ENCODE assay signal across 11 cellular contexts in the genomic region with DNA sequence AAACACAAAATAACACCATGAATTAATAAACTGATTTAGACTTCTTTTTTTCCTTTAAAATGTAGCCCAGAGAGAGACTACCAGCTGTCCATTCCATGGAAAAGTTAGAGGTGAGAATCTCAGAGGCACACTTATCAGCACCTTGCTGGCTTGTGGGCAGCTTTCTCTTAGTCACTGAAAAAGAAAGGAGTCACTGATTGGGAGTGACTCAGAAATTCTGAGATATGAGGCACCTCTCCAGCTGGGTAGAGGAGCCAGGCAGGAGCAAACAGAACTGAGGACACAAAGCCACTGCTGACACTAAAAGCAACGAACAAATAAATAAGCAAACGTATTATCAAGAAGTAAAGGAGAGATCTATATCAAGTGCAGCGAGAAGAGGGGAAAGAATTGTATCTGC.
A peak's percentile ranks its signal among the peaks of the same experiment; 100 is the strongest.
DNase-seq lines count a peak whose midpoint lies in the region; ATAC-seq and TF ChIP-seq lines count a peak whose summit lies in the region.
"Had no signal": no experiment of that assay in that cellular context is flagged by ENCODE, and none has a peak within 500 bp of the region (broad histone marks: within the 10 kb centered on the region; RNA-seq: fewer than 3 reads in every experiment).

No MANE protein-coding gene starts in this region.

- H3K27ac ChIP-seq in IMR-90 (ENCODE audit: insufficient read depth, low read length) (no peak overlapping the region), left lung (no peak overlapping the region)
- H3K27ac ChIP-seq: coronary artery, HL-60 had no signal

- intact Hi-C loops in IMR-90 (cut with micrococcal nuclease) (no loop called here), left lung (cut with DNase I) (no loop called here), CD14-positive monocyte (cut with micrococcal nuclease) (no loop called here)

- TF ChIP-seq POLR2A in IMR-90 (IDR thresholded peaks at IDR 0.05; ENCODE audit: low read depth, low read length): no peak

- no peak overlapping the region for H3K4me2 ChIP-seq in IMR-90 (ENCODE audit: low read depth, low read length)

- TF ChIP-seq CTCF in IMR-90 (conservative IDR thresholded peaks at IDR 0.05; ENCODE audit: low read depth, low read length) (no peak), astrocyte of the spinal cord (IDR thresholded peaks at IDR 0.05; ENCODE audit: low read depth, low read length) (no peak), left lung (IDR thresholded peaks at IDR 0.05) (no peak), CD14-positive monocyte (IDR thresholded peaks at IDR 0.05) (no peak)

- no TSS peak for BruUV-seq in IMR-90 (replicated peaks; lab: Mats Ljungman, UMichigan)

- no peak overlapping the region for H2BK120ac ChIP-seq in IMR-90 (ENCODE audit: low read depth, low read length)

- no peak overlapping the region for H3K56ac ChIP-seq in IMR-90 (ENCODE audit: extremely low read depth, insufficient read depth, low read length)

- no peaks in the 10 kb centered on the region for H3K4me1 Mint-ChIP-seq in CD14-positive monocyte

- no peaks in the 10 kb centered on the region for H3K36me3 Mint-ChIP-seq in CD14-positive monocyte

- POLR2A ChIA-PET in IMR-90 (lab: Charles Lee; ENCODE audit: unreplicated experiment): no interaction called here

- no peak overlapping the region for H4K5ac ChIP-seq in IMR-90 (ENCODE audit: low read depth, low read length)

- H4K8ac ChIP-seq in IMR-90 (ENCODE audit: low read depth in 2 of 2, low read length in 2 of 2): no peak overlapping the region

- no peak for TF ChIP-seq RAD21 in IMR-90 (IDR thresholded peaks at IDR 0.05; ENCODE audit: low read length)

- H3K36me3 ChIP-seq in IMR-90 (ENCODE audit: control insufficient read depth, insufficient read depth, low read length) (no peaks in the 10 kb centered on the region), left lung (no peaks in the 10 kb centered on the region)

- H3K14ac ChIP-seq in IMR-90 (replicated peaks; ENCODE audit: low read depth, low read length): no peak overlapping the region

- H2AK5ac ChIP-seq in IMR-90 (ENCODE audit: low read depth, low read length): no peak overlapping the region

- in situ Hi-C loops in IMR-90 (cut with MboI; ENCODE audit: low sequenced_read_pairs) (no loop called here), astrocyte of the spinal cord (cut with HindIII; ENCODE audit: low sequenced_read_pairs) (no loop called here)

- H2BK15ac ChIP-seq in IMR-90 (ENCODE audit: low read depth, low read length): no peak overlapping the region

- no peak overlapping the region for H3K23ac ChIP-seq in IMR-90 (ENCODE audit: low read depth, low read length)

- dilution Hi-C loops in IMR-90 (cut with HindIII; ENCODE audit: low sequenced_read_pairs, unreplicated experiment): no loop called here

- H3K27me3 ChIP-seq in IMR-90 (ENCODE audit: control insufficient read depth, insufficient read depth, low read length) (no peaks in the 10 kb centered on the region), left lung (no peaks in the 10 kb centered on the region)

- H3K4me3 Mint-ChIP-seq in CD14-positive monocyte: no peak overlapping the region

- no peaks in the 10 kb centered on the region; the same call in 1 of the 2 replicates for H4K20me1 ChIP-seq in IMR-90 (ENCODE audit: insufficient read depth, low read length)

- no peak overlapping the region for H2BK5ac ChIP-seq in IMR-90 (ENCODE audit: low read depth, low read length, poor library complexity, severe bottlenecking)

- peaks cover 0 to 2% (median 0%) of the 10 kb centered on the region in 3 donors for H3K27me3 Mint-ChIP-seq in CD14-positive monocyte (ENCODE audit: low read depth in 3 of 3)

- peak; percentile 59 for ATAC-seq in IMR-90 (ENCODE audit: low read depth)
- peak; percentile 87 for ATAC-seq in left lung
- no peak for ATAC-seq in HG03469 (IDR thresholded peaks at IDR 0.05; ENCODE audit: unreplicated experiment)
- no peak for ATAC-seq in GM18511 (IDR thresholded peaks at IDR 0.05; ENCODE audit: unreplicated experiment)
- ATAC-seq in GM21786 (IDR thresholded peaks at IDR 0.05; ENCODE audit: unreplicated experiment): no peak

- H2AK9ac ChIP-seq in IMR-90 (replicated peaks; ENCODE audit: low read depth, low read length, poor library complexity): no peak overlapping the region

- no peak overlapping the region for H3K4ac ChIP-seq in IMR-90 (ENCODE audit: low read depth, low read length)

- H3K9me3 ChIP-seq in IMR-90 (ENCODE audit: control insufficient read depth, insufficient read depth, low read length) (no peaks in the 10 kb centered on the region), left lung (no peaks in the 10 kb centered on the region)

- H3K27ac Mint-ChIP-seq in CD14-positive monocyte: no peak overlapping the region

- H2AFZ ChIP-seq in IMR-90 (replicated peaks; ENCODE audit: low read length, poor library complexity): no peak overlapping the region

- peaks cover 0 to 2% (median 0%) of the 10 kb centered on the region in 7 donors for H3K9me3 Mint-ChIP-seq in CD14-positive monocyte

- peaks cover 0 to 8% of the 10 kb centered on the region in 2 experiments; a peak in 3 of 4 replicates for H3K79me1 ChIP-seq in IMR-90 (ENCODE audit: low read depth in 1 of 2, low read length in 2 of 2)

- no peak overlapping the region for H3K18ac ChIP-seq in IMR-90 (ENCODE audit: low read depth, low read length)

- H3K4me1 ChIP-seq in IMR-90 (ENCODE audit: control insufficient read depth, insufficient read depth, low read length): no peaks in the 10 kb centered on the region
- no peaks in the 10 kb centered on the region for H3K4me1 ChIP-seq in left lung

- no peak overlapping the region for H3K9ac ChIP-seq in IMR-90 (ENCODE audit: low read depth, low read length)

- peak; percentile 55 for DNase-seq in EL
- peak; percentile 71 for DNase-seq in IMR-90
- DNase-seq in astrocyte of the spinal cord (ENCODE audit: low read depth, low spot score): peak; percentile 66
- DNase-seq in left lung: no peak
- no peak for DNase-seq in CD14-positive monocyte (ENCODE audit: low spot score)
- DNase-seq: activated CD4-positive, alpha-beta T cell treated with anti-CD3 and anti-CD28 coated beads, Interleukin-2, amount 50 U/mL, for 4 hours had no signal

- no peak overlapping the region for H2BK20ac ChIP-seq in IMR-90 (ENCODE audit: low read depth, low read length)

- H3K9me1 ChIP-seq in IMR-90 (ENCODE audit: insufficient read depth, low read length): peaks cover 2% of the 10 kb centered on the region; the same call in 1 of the 2 replicates

- CTCF ChIA-PET in IMR-90 (lab: Yijun Ruan, JAX): interaction anchor here (0.7 kb wide), 1 partner anchor 20 kb away, joined by 4 read pairs; no protein-coding TSS in a partner anchor

- H3K4me3 ChIP-seq in IMR-90 (ENCODE audit: insufficient read depth, low read depth, low read length): no peak overlapping the region
- no peak overlapping the region for H3K4me3 ChIP-seq in astrocyte of the spinal cord (ENCODE audit: low read depth, low read length)
- no peak overlapping the region for H3K4me3 ChIP-seq in left lung
- H3K4me3 ChIP-seq: coronary artery had no signal

- no peak overlapping the region for H4K91ac ChIP-seq in IMR-90 (ENCODE audit: insufficient read depth, low read depth, low read length)

- WGBS in IMR-90 (ENCODE audit: extremely low coverage in 2 of 2, insufficient read length in 1 of 2), 2 experiments: no CpG with 5 or more reads among the region's 3 CpGs

TF ChIP-seq in IMR-90, 13 proteins besides CTCF, POLR2A, EP300 and RAD21:
- no peak for TF ChIP-seq NFE2L2 (IDR thresholded peaks at IDR 0.05; ENCODE audit: low read depth, low read length)
- TF ChIP-seq CEBPB (IDR thresholded peaks at IDR 0.05; ENCODE audit: low read depth, low read length): no peak
- TF ChIP-seq MXI1 (IDR thresholded peaks at IDR 0.05; ENCODE audit: borderline replicate concordance, low read depth, low read length): no peak
- no peak for TF ChIP-seq MAFK (IDR thresholded peaks at IDR 0.05; ENCODE audit: low read depth, low read length)
- TF ChIP-seq USF2 (IDR thresholded peaks at IDR 0.05; ENCODE audit: low read depth, low read length): no peak
- no peak for TF ChIP-seq SMC3 (IDR thresholded peaks at IDR 0.05; ENCODE audit: low read depth, low read length)
- TF ChIP-seq MAZ (IDR thresholded peaks at IDR 0.05; ENCODE audit: borderline replicate concordance, low read depth, low read length): no peak
- TF ChIP-seq RCOR1 (IDR thresholded peaks at IDR 0.05; ENCODE audit: insufficient replicate concordance, low read length): peak; percentile 35
- TF ChIP-seq RFX5 (IDR thresholded peaks at IDR 0.05; ENCODE audit: low read depth, low read length): no peak
- TF ChIP-seq CHD1 (IDR thresholded peaks at IDR 0.05; ENCODE audit: low read depth, low read length): no peak
- TF ChIP-seq ELK1 (IDR thresholded peaks at IDR 0.05; ENCODE audit: borderline replicate concordance, low read depth, low read length): no peak
- 0 out of 2 replicates have a peak, but pooled peaks have one; percentile 3 for TF ChIP-seq FOS (IDR thresholded peaks at IDR 0.05; ENCODE audit: low read depth, low read length)
- peak; percentile 75 for TF ChIP-seq BHLHE40 (IDR thresholded peaks at IDR 0.05; ENCODE audit: low read depth, low read length)

Comparison
In these comparisons a context has a peak if more than half of its experiments do, and no peak if none do; other contexts are left out.
1. DNase-seq: peak in EL (single experiment), IMR-90 (single experiment) and astrocyte of the spinal cord (single experiment); none in left lung (0 of 2) and CD14-positive monocyte (single experiment).
2. ATAC-seq: peak in IMR-90 (single experiment) and left lung (single experiment); none in HG03469 (single experiment), GM18511 (single experiment) and GM21786 (single experiment).